8 cellular contexts compared by ENCODE assay signal in the genomic region with DNA sequence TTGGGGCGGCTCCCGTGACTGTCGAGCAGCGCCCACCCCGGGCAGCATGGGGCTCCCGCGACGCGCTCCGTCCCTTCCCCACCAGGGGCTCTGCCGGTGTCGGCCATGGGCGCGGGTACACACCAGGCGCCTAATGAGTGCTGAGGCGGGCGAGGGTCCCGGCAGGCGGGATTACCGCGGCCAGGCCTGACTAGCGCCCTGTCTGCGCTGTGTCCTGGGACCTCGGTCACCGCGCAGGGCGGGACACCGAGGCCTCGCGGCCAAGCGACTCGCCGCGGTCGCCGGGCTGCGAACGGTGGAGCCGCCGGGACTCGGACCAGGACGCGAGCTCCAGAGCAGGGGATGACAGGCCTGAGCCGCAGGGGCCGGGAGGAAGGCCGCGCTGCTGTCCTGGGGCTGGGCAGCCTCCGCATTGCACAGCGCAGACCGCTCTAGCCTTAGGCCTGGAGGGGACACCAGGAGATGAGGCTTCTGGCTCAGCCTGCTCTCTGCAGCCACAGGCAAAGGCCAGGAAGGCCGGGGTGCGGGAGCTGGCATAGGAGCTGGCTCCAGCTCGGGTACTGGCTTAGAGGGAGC. TPM values are rescaled to one million over a fixed set of nuclear protein-coding genes. Genes with fewer than 3 reads are reported as not detected.
A peak's percentile ranks its signal among the peaks of the same experiment; 100 is the strongest.
DNase-seq lines count a peak whose midpoint lies in the region; ATAC-seq, FAIRE-seq and TF ChIP-seq lines count a peak whose summit lies in the region.

No MANE protein-coding gene starts in this region.

- peak overlapping the region; percentile 93 for H2AFZ ChIP-seq in Loucy (ENCODE audit: low read length)

- no peaks in the 10 kb centered on the region for H3K9me3 ChIP-seq in ES-I3 (ENCODE audit: control insufficient read depth, insufficient read depth, low read length)
- no peaks in the 10 kb centered on the region for H3K9me3 ChIP-seq in Loucy (ENCODE audit: insufficient read depth, low read depth, low read length)
- no peaks in the 10 kb centered on the region for H3K9me3 ChIP-seq in stomach smooth muscle (ENCODE audit: control insufficient read depth in 2 of 2, low read length in 2 of 2)

- peak overlapping the region; percentile 85 for H3K4me3 ChIP-seq in Loucy (ENCODE audit: low read length, poor library complexity, severe bottlenecking)
- H3K4me3 ChIP-seq in bronchial epithelial cell (ENCODE audit: low read depth, low read length): peak overlapping the region; percentile 96
- H3K4me3 ChIP-seq in stomach smooth muscle (ENCODE audit: low read length in 2 of 2): peak overlapping the region; percentile 67 to 96

- H4K20me1 ChIP-seq in Loucy (ENCODE audit: insufficient read depth, low read length, poor library complexity, severe bottlenecking): peaks cover 42% of the 10 kb centered on the region

- no peak overlapping the region for H3K27ac ChIP-seq in stomach smooth muscle (ENCODE audit: low read length)

- H3K9me2 ChIP-seq in Loucy (replicated peaks; ENCODE audit: low read depth, low read length): no peaks in the 10 kb centered on the region

- TF ChIP-seq CTCF in Loucy (conservative IDR thresholded peaks at IDR 0.05; ENCODE audit: low read length) (no peak), bronchial epithelial cell (IDR thresholded peaks at IDR 0.05; ENCODE audit: insufficient read depth, low read length, severe bottlenecking) (peak; percentile 4)

- H3K4me1 ChIP-seq in ES-I3 (ENCODE audit: insufficient read depth, low read length) (peaks cover 4% of the 10 kb centered on the region; the same call in 1 of the 2 replicates), Loucy (ENCODE audit: insufficient read depth, low read length, poor library complexity, severe bottlenecking) (peaks cover 25% of the 10 kb centered on the region), stomach smooth muscle (ENCODE audit: control insufficient read depth, insufficient read depth, low read length) (peaks cover 40% of the 10 kb centered on the region)

- ATAC-seq in GM21619 (IDR thresholded peaks at IDR 0.05; ENCODE audit: unreplicated experiment) (peak; percentile 30), left colon (peak; percentile 45)

- H3K27me3 ChIP-seq in Loucy (ENCODE audit: insufficient read depth, low read length, poor library complexity, severe bottlenecking) (no peaks in the 10 kb centered on the region), bronchial epithelial cell (ENCODE audit: control insufficient read depth, insufficient read depth, low read length) (no peaks in the 10 kb centered on the region), stomach smooth muscle (ENCODE audit: control insufficient read depth in 1 of 2, insufficient read depth in 2 of 2, low read length in 2 of 2) (no peaks in the 10 kb centered on the region)

- peaks cover 50% of the 10 kb centered on the region for H3K79me2 ChIP-seq in Loucy (ENCODE audit: insufficient read depth, low read length)

- no peak for FAIRE-seq in bronchial epithelial cell (lab: Jason Lieb, UNC)

- peak overlapping the region; percentile 87 for H3K9ac ChIP-seq in ES-I3 (ENCODE audit: low read depth, low read length)
- peak overlapping the region; percentile 95 for H3K9ac ChIP-seq in Loucy (ENCODE audit: low read depth, low read length, poor library complexity, severe bottlenecking)
- peak overlapping the region; percentile 55 to 77 for H3K9ac ChIP-seq in stomach smooth muscle (ENCODE audit: low read length in 2 of 2)

- peak overlapping the region; percentile 83 for H3K4me2 ChIP-seq in Loucy (ENCODE audit: low read depth, low read length, poor library complexity, severe bottlenecking)

- DNase-seq in bronchial epithelial cell (ENCODE audit: low read depth): no peak
- peak in 1 of 2 donors; percentile 47 for DNase-seq in left colon
- DNase-seq in NCI-H446 treated with DMSO at 0.1 percent for 48 hours (lab: John Stamatoyannopoulos, UW): no peak
- DNase-seq in CD1c-positive myeloid dendritic cell (ENCODE audit: extremely low spot score): no peak

- intact Hi-C loops in left colon (cut with DNase I, micrococcal nuclease): no loop called here

- H3K36me3 ChIP-seq in ES-I3 (ENCODE audit: insufficient read depth, low read length) (peaks cover 17% of the 10 kb centered on the region), Loucy (ENCODE audit: insufficient read depth, low read length) (peaks cover 25% of the 10 kb centered on the region; the same call in 1 of the 2 replicates), bronchial epithelial cell (ENCODE audit: control insufficient read depth, insufficient read depth, low read length) (peaks cover 19% of the 10 kb centered on the region), stomach smooth muscle (ENCODE audit: control insufficient read depth in 2 of 2, insufficient read depth in 2 of 2, low read length in 2 of 2) (peaks cover 21% of the 10 kb centered on the region in 2 donors)

- no peaks in the 10 kb centered on the region for H3F3A ChIP-seq in Loucy (ENCODE audit: low read depth)

RNA-seq across cellular contexts. Expression of a gene that starts 14.1 kb away (rescaled TPM):
- total RNA-seq in bronchial epithelial cell (not detected in 2 replicates), left colon (1 to 10 TPM; 1.2 to 2.4 TPM)

RNA-seq across cellular contexts. Expression of a gene that starts 16.3 kb away (rescaled TPM):
- 0.13 TPM in 1 of 2 replicates, not detected in the other for total RNA-seq in bronchial epithelial cell
- total RNA-seq in left colon: 1 to 10 TPM; 1.3 to 2.1 TPM

RNA-seq across cellular contexts. Expression of a gene that starts 19.7 kb away (rescaled TPM):
- total RNA-seq in bronchial epithelial cell: not detected in 2 replicates
- total RNA-seq in left colon: 1 to 10 TPM; 1.0 to 3.6 TPM

RNA-seq across cellular contexts. Expression of a gene that starts 29.4 kb away (rescaled TPM):
- not detected in 2 replicates for total RNA-seq in bronchial epithelial cell
- total RNA-seq in left colon: under 1 TPM in 1 of 2 donors, not detected in 1; 0.36 TPM

RNA-seq across cellular contexts. Expression of a gene that starts 35.7 kb away (rescaled TPM):
- not detected in 2 replicates for total RNA-seq in bronchial epithelial cell
- total RNA-seq in left colon: 10 to 100 TPM in 1 of 2 donors, 1 to 10 TPM in 1; 8.0 to 15.9 TPM
